In the genomic region with DNA sequence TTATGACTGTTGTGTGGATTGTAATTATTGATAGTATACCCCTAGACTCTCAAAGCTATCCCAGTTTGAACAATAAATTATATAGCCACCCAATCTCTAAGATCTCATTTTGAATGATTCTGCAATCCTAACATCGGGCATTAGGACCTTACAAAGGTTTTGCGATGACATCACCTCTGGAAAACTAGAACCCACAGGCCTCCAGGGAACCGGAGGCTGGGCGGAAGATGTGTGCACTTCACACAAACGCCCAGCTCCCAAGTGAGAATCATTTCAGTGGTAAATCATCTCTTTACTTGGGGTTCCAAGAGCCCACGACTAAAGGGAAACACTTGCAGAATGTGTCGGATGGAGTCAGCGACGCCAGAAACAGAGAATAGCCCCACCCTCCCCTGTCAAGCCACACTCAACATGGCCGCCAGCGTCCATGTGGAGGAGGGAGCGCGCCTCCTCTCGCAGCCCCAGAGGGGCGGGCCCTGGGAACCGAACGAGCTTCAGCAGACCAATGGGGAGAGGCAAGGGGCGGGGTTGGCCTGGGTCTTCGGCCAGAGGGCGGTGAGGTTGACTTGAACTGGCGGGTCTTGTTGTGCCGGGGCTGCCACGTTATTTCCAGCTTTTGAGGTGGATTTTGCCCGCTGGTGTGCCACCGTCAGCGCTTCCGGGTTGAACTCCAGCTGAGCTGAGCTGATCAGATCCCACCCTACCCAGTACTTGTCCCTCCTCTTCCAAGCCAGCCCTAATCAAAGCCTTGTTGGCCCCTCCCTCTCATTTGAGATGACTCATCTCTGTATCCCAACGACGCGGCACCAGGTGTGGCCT, we compare ENCODE assay signal across 8 cellular contexts. TPM values are rescaled to one million over a fixed set of nuclear protein-coding genes. Genes with fewer than 3 reads are reported as not detected.
DNase-seq lines count a peak whose midpoint lies in the region; ATAC-seq and TF ChIP-seq lines count a peak whose summit lies in the region.

No MANE protein-coding gene starts in this region.

- DNase-seq in NCI-H69 (lab: John Stamatoyannopoulos, UW): peak; percentile 100
- DNase-seq in activated CD4-positive, alpha-beta T cell treated with anti-CD3 and anti-CD28 coated beads, Interleukin-2, amount 50 U/mL, for 1 hour: peak; percentile 96
- peak; percentile 97 for DNase-seq in dedifferentiated amniotic fluid mesenchymal stem cell (ENCODE audit: extremely low spot score)
- peak; percentile 99 for DNase-seq in left lobe of liver (ENCODE audit: low spot score)
- DNase-seq in stimulated activated CD4-positive, alpha-beta T cell treated with anti-CD3 and anti-CD28 coated beads, Interleukin-2, amount 100 ng/mL, for 24 hours: peak; percentile 99

- no peak for TF ChIP-seq CTCF in C4-2B (conservative IDR thresholded peaks at IDR 0.05)

- ATAC-seq in GM19372 (IDR thresholded peaks at IDR 0.05; ENCODE audit: low read depth, unreplicated experiment): peak; percentile 98
- ATAC-seq in HG03521 (IDR thresholded peaks at IDR 0.05; ENCODE audit: unreplicated experiment): peak; percentile 99
- ATAC-seq in left lobe of liver: peak; percentile 97

- peak overlapping the region; percentile 73 for H3K27ac ChIP-seq in C4-2B

RNA-seq across cellular contexts. Expression of gene MRPL48, which starts 8.4 kb away (rescaled TPM):
- total RNA-seq in left lobe of liver: 14.9 TPM

RNA-seq across cellular contexts. Expression of gene RAB6A, which starts 18.4 kb away (rescaled TPM):
- total RNA-seq in left lobe of liver: 57.2 TPM

Comparison
In these comparisons a context has a peak if more than half of its experiments do, and no peak if none do; other contexts are left out.
1. Peak in every context shown above with its lines: DNase-seq, ATAC-seq and H3K27ac ChIP-seq.